In genomic region chr17:28989028-28989427, GRCh38 we compare ENCODE assay signal across 1 cellular context.
TF ChIP-seq lines count a peak whose summit lies in the region.

No MANE protein-coding gene starts in this region.

TF ChIP-seq in K562, 482 proteins besides CTCF, POLR2A, EP300 and RAD21:
- peak; percentile 47 for TF ChIP-seq RBM25 (IDR thresholded peaks at IDR 0.05; ENCODE audit: low read depth, low read length, severe bottlenecking)
- TF ChIP-seq, protein P1, sequence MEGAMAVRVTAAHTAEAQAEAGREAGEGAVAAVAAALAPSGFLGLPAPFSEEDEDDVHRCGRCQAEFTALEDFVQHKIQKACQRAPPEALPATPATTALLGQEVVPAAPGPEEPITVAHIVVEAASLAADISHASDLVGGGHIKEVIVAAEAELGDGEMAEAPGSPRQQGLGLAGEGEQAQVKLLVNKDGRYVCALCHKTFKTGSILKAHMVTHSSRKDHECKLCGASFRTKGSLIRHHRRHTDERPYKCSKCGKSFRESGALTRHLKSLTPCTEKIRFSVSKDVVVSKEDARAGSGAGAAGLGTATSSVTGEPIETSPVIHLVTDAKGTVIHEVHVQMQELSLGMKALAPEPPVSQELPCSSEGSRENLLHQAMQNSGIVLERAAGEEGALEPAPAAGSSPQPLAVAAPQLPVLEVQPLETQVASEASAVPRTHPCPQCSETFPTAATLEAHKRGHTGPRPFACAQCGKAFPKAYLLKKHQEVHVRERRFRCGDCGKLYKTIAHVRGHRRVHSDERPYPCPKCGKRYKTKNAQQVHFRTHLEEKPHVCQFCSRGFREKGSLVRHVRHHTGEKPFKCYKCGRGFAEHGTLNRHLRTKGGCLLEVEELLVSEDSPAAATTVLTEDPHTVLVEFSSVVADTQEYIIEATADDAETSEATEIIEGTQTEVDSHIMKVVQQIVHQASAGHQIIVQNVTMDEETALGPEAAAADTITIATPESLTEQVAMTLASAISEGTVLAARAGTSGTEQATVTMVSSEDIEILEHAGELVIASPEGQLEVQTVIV (CRISPR knock-in tag; IDR thresholded peaks at IDR 0.05; ENCODE audit: borderline replicate concordance) = no peak
- no peak for TF ChIP-seq FOSL1 (tag; conservative IDR thresholded peaks at IDR 0.05)
- no peak for TF ChIP-seq POLR2AphosphoS2 (IDR thresholded peaks at IDR 0.05; ENCODE audit: low read length)
